Comparison of ENCODE assay signal across 8 cellular contexts in genomic region chr2:203533696-203534471, GRCh38. TPM values are rescaled to one million over a fixed set of nuclear protein-coding genes. Genes with fewer than 3 reads are reported as not detected.
A peak's percentile ranks its signal among the peaks of the same experiment; 100 is the strongest.
DNase-seq lines count a peak whose midpoint lies in the region; ATAC-seq lines count a peak whose summit lies in the region.

No MANE protein-coding gene starts in this region.

- no peak overlapping the region for H3K27ac ChIP-seq in HUES64 (ENCODE audit: low read depth, low read length)
- peak overlapping the region in 15 of 21 experiments; percentile 23 to 98 (median 95) for H3K27ac ChIP-seq in skin epidermis

- peaks cover 17% of the 10 kb centered on the region; the same call in 1 of the 2 replicates for H3K4me1 ChIP-seq in HUES64 (ENCODE audit: insufficient read depth, low read length)

- peaks cover 6 to 25% of the 10 kb centered on the region in 2 donors for H3K36me3 Mint-ChIP-seq in activated naive CD4-positive, alpha-beta T cell treated with anti-CD3 and anti-CD28 coated beads, Interleukin-2, amount 50 U/mL, for 72 hours

- H3K36me3 ChIP-seq in HUES64 (ENCODE audit: insufficient read depth, low read length) = no peaks in the 10 kb centered on the region

- H3K4me3 ChIP-seq in HUES64 (ENCODE audit: low read length) (peak overlapping the region; percentile 74), iPS-11a (ENCODE audit: low read depth, low read length) (peak overlapping the region; percentile 45), skin epidermis (peak overlapping the region; percentile 77 to 99 (median 94))

- H3K9ac ChIP-seq in HUES64 (ENCODE audit: low read depth, low read length) = peak overlapping the region; percentile 6; the same call in 1 of the 2 replicates

- peak overlapping the region in 1 of 2 donors; percentile 34 for H3K27ac Mint-ChIP-seq in activated naive CD4-positive, alpha-beta T cell treated with anti-CD3 and anti-CD28 coated beads, Interleukin-2, amount 50 U/mL, for 72 hours

- DNase-seq in Caki2 (ENCODE audit: low read depth) = peak; percentile 39
- peak in 1 of 2 donors; percentile 10 for DNase-seq in activated naive CD4-positive, alpha-beta T cell treated with anti-CD3 and anti-CD28 coated beads, Interleukin-2, amount 50 U/mL, for 72 hours (ENCODE audit: low spot score in 2 of 2)
- DNase-seq in iPS-NIHi7 (ENCODE audit: extremely low spot score) = no peak

- peaks cover 5% of the 10 kb centered on the region; the same call in 1 of the 2 replicates for H3K9me3 ChIP-seq in HUES64 (ENCODE audit: insufficient read depth, low read depth, low read length)

- peaks cover 13 to 14% of the 10 kb centered on the region in 2 donors for H3K9me3 Mint-ChIP-seq in activated naive CD4-positive, alpha-beta T cell treated with anti-CD3 and anti-CD28 coated beads, Interleukin-2, amount 50 U/mL, for 72 hours

- ATAC-seq in activated naive CD4-positive, alpha-beta T cell treated with anti-CD3 and anti-CD28 coated beads, Interleukin-2, amount 50 U/mL, for 72 hours = peak; percentile 34 to 53
- no peak for ATAC-seq in HG02870 (IDR thresholded peaks at IDR 0.05; ENCODE audit: unreplicated experiment)
- ATAC-seq in GM19397 (IDR thresholded peaks at IDR 0.05; ENCODE audit: unreplicated experiment) = no peak

- peaks cover 19% of the 10 kb centered on the region for H3K27me3 ChIP-seq in HUES64 (ENCODE audit: insufficient read depth, low read length)

- WGBS in HUES64 = 2% methylated on average over 17 of the region's 18 CpGs

- in situ Hi-C loops in Caki2 (cut with HindIII; ENCODE audit: low pct_unique_long_range_greater_than_20kb, low sequenced_read_pairs) = no loop called here

RNA-seq across cellular contexts. Expression of gene RAPH1, which starts 1.2 kb away (rescaled TPM):
- total RNA-seq in Caki2 (2014; rRNA removed; shearing (Covaris generic); ENCODE audit: low replicate concordance) = 1.9 and 14.3 TPM in 2 replicates
- polyA plus RNA-seq in HUES64 (2013, experiment 1 of 2) = 8.9 TPM
- 10.0 TPM for polyA plus RNA-seq in HUES64 (2013, experiment 2 of 2)
- total RNA-seq in activated naive CD4-positive, alpha-beta T cell treated with anti-CD3 and anti-CD28 coated beads, Interleukin-2, amount 50 U/mL, for 72 hours = 1 to 10 TPM; 7.7 to 9.0 TPM

Comparison
In these comparisons a context has a peak if more than half of its experiments do, and no peak if none do; other contexts are left out.
1. ATAC-seq: peak in activated naive CD4-positive, alpha-beta T cell treated with anti-CD3 and anti-CD28 coated beads, Interleukin-2, amount 50 U/mL, for 72 hours (2 of 2); none in HG02870 (single experiment) and GM19397 (single experiment).
2. Peak in every context shown above with its lines, with median percentiles within 50 percentile points of each other: H3K4me3 ChIP-seq.